In the genomic region with DNA sequence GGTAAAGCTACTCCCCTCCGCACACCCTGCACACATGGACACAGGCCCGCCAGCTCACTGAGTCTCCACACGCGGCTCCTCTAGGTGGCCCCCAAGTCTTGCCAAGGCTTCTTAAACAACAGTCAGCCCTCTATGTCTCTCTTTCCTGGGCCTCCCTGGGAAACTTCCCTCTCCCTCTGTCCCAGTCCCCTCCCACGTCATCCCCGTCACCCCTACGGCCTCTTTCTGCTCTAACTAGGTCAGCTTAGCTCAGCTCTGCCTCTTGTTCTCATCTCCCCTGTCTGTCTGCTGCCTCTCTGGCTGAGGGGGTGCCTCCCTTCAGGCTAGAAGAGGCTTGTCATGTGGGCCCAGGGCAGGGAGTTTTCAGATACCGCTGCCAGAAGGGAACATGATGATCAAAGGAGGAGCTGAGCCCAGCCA, we compare ENCODE assay signal across 1 cellular context.
TF ChIP-seq lines count a peak whose summit lies in the region.

No MANE protein-coding gene starts in this region.

TF ChIP-seq in SK-N-SH treated with all-trans-retinoic acid at 6 μM for 48 hours, 23 proteins besides CTCF, POLR2A, EP300 and RAD21 (continued from another document):
- TF ChIP-seq, protein P1, sequence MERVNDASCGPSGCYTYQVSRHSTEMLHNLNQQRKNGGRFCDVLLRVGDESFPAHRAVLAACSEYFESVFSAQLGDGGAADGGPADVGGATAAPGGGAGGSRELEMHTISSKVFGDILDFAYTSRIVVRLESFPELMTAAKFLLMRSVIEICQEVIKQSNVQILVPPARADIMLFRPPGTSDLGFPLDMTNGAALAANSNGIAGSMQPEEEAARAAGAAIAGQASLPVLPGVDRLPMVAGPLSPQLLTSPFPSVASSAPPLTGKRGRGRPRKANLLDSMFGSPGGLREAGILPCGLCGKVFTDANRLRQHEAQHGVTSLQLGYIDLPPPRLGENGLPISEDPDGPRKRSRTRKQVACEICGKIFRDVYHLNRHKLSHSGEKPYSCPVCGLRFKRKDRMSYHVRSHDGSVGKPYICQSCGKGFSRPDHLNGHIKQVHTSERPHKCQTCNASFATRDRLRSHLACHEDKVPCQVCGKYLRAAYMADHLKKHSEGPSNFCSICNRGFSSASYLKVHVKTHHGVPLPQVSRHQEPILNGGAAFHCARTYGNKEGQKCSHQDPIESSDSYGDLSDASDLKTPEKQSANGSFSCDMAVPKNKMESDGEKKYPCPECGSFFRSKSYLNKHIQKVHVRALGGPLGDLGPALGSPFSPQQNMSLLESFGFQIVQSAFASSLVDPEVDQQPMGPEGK (CRISPR knock-in tag; IDR thresholded peaks at IDR 0.05; ENCODE audit: borderline replicate concordance) = no peak
- no peak for TF ChIP-seq ZC3H10 (CRISPR knock-in tag; IDR thresholded peaks at IDR 0.05)
- TF ChIP-seq TOX (CRISPR knock-in tag; IDR thresholded peaks at IDR 0.05; ENCODE audit: borderline replicate concordance) = no peak
- TF ChIP-seq ESRRG (CRISPR knock-in tag; IDR thresholded peaks at IDR 0.05) = no peak
- no peak for TF ChIP-seq ZFP3 (CRISPR knock-in tag; IDR thresholded peaks at IDR 0.05)
- TF ChIP-seq SNAI2 (CRISPR knock-in tag; IDR thresholded peaks at IDR 0.05) = no peak
- TF ChIP-seq OSR1 (CRISPR knock-in tag; IDR thresholded peaks at IDR 0.05) = no peak
- no peak for TF ChIP-seq CSDC2 (CRISPR knock-in tag; IDR thresholded peaks at IDR 0.05)
